8 cellular contexts compared by ENCODE assay signal in the genomic region with DNA sequence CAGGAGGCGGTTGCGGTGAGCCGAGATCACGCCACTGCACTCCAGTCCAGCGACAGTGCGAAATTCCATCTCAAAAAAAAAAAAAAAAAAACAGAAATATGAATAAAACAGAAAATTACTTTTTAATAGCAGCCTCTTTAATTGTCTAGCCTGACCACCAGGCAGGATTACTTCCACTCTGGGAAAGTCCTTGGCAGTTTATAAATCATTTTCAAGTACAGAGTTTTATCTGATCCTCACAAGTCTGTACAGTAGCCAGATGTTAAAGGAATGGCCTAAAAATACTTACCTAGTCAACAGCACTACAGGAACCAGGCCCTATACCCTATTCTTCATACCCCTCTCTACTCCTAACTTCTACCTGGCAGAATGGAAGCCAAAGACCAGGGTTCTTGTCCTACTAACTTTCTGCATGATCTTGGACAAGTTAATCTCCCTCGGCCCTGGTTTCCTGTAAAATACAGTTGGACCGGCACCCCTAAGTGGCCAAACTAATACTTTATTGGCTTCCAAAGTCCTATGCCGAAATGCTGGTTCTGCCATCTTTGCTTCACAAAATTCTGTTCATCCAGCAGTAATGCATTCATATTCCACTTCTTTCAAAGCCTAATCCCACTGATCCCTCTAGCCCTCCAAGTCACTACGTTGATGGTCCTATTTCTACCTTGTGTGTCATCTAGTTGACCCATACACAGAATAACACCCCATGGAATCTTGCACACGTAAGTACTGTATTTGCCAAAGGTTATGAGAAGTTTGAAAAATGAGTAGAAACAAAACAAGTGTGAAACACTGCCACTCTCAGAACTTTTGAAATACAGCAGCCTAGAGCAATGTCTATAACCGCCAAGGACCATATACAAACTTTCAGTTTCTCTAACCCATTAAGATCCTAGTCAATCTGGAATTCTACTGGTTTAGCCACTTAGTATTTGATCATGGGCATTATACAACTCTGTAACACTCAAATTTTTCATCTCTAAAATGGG. TPM values are rescaled to one million over a fixed set of nuclear protein-coding genes. Genes with fewer than 3 reads are reported as not detected.
A peak's percentile ranks its signal among the peaks of the same experiment; 100 is the strongest.
DNase-seq lines count a peak whose midpoint lies in the region; ATAC-seq, FAIRE-seq and TF ChIP-seq lines count a peak whose summit lies in the region.

No MANE protein-coding gene starts in this region.

- H3K27me3 ChIP-seq in keratinocyte (ENCODE audit: control insufficient read depth, extremely low read depth, insufficient read depth, low read length) (no peaks in the 10 kb centered on the region), thoracic aorta (replicated peaks; ENCODE audit: insufficient read depth) (no peaks in the 10 kb centered on the region)

- H2AFZ ChIP-seq in keratinocyte (ENCODE audit: control insufficient read depth, low read length), result no peak overlapping the region

- peaks cover 26% of the 10 kb centered on the region for H3K4me1 ChIP-seq in keratinocyte (ENCODE audit: control insufficient read depth, extremely low read depth, insufficient read depth, low read length)
- H3K4me1 ChIP-seq in thoracic aorta (ENCODE audit: control insufficient read depth in 1 of 2, low read depth in 2 of 2), result peaks cover 27 to 45% of the 10 kb centered on the region in 2 donors

- no peak for ATAC-seq in activated CD8-positive, alpha-beta memory T cell treated with anti-CD3 and anti-CD28 coated beads, Interleukin-2, amount 10 ng/mL, durations not matched to agents 7 days and 5 days
- no peak for ATAC-seq in thoracic aorta (ENCODE audit: insufficient number of reproducible peaks, low FRiP score, low read depth)
- ATAC-seq in GM21825 (IDR thresholded peaks at IDR 0.05; ENCODE audit: unreplicated experiment), result no peak

- peak overlapping the region; percentile 99 for H3K9ac ChIP-seq in keratinocyte (ENCODE audit: control insufficient read depth, extremely low read depth, insufficient read depth, low read length)

- H3K36me3 ChIP-seq in keratinocyte (ENCODE audit: control insufficient read depth in 2 of 2, extremely low read depth in 1 of 2, insufficient read depth in 2 of 2, low read length in 2 of 2) (peaks cover 3 to 30% of the 10 kb centered on the region in 2 experiments), thoracic aorta (peaks cover 7% of the 10 kb centered on the region)

- no peaks in the 10 kb centered on the region for H3K9me3 ChIP-seq in keratinocyte (ENCODE audit: control insufficient read depth, low read depth, low read length)
- no peaks in the 10 kb centered on the region for H3K9me3 ChIP-seq in thoracic aorta

- H3K9me3 Mint-ChIP-seq in activated CD8-positive, alpha-beta memory T cell treated with anti-CD3 and anti-CD28 coated beads, Interleukin-2, amount 10 ng/mL, durations not matched to agents 7 days and 5 days (ENCODE audit: low read depth), result no peaks in the 10 kb centered on the region
- H3K9me3 Mint-ChIP-seq in activated naive CD8-positive, alpha-beta T cell treated with anti-CD3 and anti-CD28 coated beads for 36 hours, result no peaks in the 10 kb centered on the region

- no peak for FAIRE-seq in keratinocyte (lab: Jason Lieb, UNC)

- H3K4me2 ChIP-seq in keratinocyte (ENCODE audit: control insufficient read depth, extremely low read depth, insufficient read depth, low read depth, low read length), result peak overlapping the region; percentile 97

- peak overlapping the region; percentile 94 for H3K27ac ChIP-seq in keratinocyte (ENCODE audit: control insufficient read depth, insufficient read depth, low read length)
- H3K27ac ChIP-seq in thoracic aorta, result peak overlapping the region; percentile 81 to 88

- dilution Hi-C loops in keratinocyte (cut with MboI; ENCODE audit: extremely low pct_ligation_motif_present, low sequenced_read_pairs), result no loop called here

- H3K4me1 Mint-ChIP-seq in activated CD8-positive, alpha-beta memory T cell treated with anti-CD3 and anti-CD28 coated beads, Interleukin-2, amount 10 ng/mL, durations not matched to agents 7 days and 5 days, result peaks cover 57% of the 10 kb centered on the region
- H3K4me1 Mint-ChIP-seq in activated naive CD8-positive, alpha-beta T cell treated with anti-CD3 and anti-CD28 coated beads for 36 hours, result peaks cover 51% of the 10 kb centered on the region

- peak overlapping the region; percentile 98 for H3K27ac Mint-ChIP-seq in activated CD8-positive, alpha-beta memory T cell treated with anti-CD3 and anti-CD28 coated beads, Interleukin-2, amount 10 ng/mL, durations not matched to agents 7 days and 5 days
- peak overlapping the region; percentile 98 for H3K27ac Mint-ChIP-seq in activated naive CD8-positive, alpha-beta T cell treated with anti-CD3 and anti-CD28 coated beads for 36 hours

- H4K20me1 ChIP-seq in keratinocyte (ENCODE audit: control insufficient read depth, extremely low read depth, insufficient read depth, low read length), result peaks cover 50% of the 10 kb centered on the region

- H3K9me1 ChIP-seq in keratinocyte (ENCODE audit: control insufficient read depth, extremely low read depth, insufficient read depth, low read length), result peaks cover 4% of the 10 kb centered on the region

- peak overlapping the region; percentile 95 for H3K4me3 Mint-ChIP-seq in activated CD8-positive, alpha-beta memory T cell treated with anti-CD3 and anti-CD28 coated beads, Interleukin-2, amount 10 ng/mL, durations not matched to agents 7 days and 5 days
- peak overlapping the region; percentile 94 for H3K4me3 Mint-ChIP-seq in activated naive CD8-positive, alpha-beta T cell treated with anti-CD3 and anti-CD28 coated beads for 36 hours

- TF ChIP-seq CTCF in keratinocyte (optimal IDR thresholded peaks at IDR 0.05 in 1 of 3, IDR thresholded peaks at IDR 0.05 in 1 of 3, conservative IDR thresholded peaks at IDR 0.05 in 1 of 3; ENCODE audit: extremely low read depth in 1 of 3, insufficient read depth in 2 of 3, low read length in 3 of 3) (no peak), thoracic aorta (IDR thresholded peaks at IDR 0.05) (no peak)

- CTCF ChIA-PET in activated CD8-positive, alpha-beta memory T cell treated with anti-CD3 and anti-CD28 coated beads, Interleukin-2, amount 10 ng/mL, durations not matched to agents 7 days and 5 days (lab: Charles Lee), result interaction anchor here (1.8 kb wide), 1 partner anchor 19 kb away, joined by 6 read pairs; no protein-coding TSS in a partner anchor

- no peak for DNase-seq in activated CD8-positive, alpha-beta memory T cell treated with anti-CD3 and anti-CD28 coated beads, Interleukin-2, amount 10 ng/mL, durations not matched to agents 7 days and 5 days
- DNase-seq in activated CD8-positive, alpha-beta memory T cell treated with anti-CD3 and anti-CD28 coated beads, Interleukin-2, amount 50 U/mL, for 4 hours, result no peak
- DNase-seq in activated naive CD8-positive, alpha-beta T cell treated with anti-CD3 and anti-CD28 coated beads for 36 hours, result no peak
- DNase-seq in keratinocyte (ENCODE audit: low read depth, low spot score) (no peak), thoracic aorta (ENCODE audit: low spot score) (no peak), COR-L47 (lab: John Stamatoyannopoulos, UW) (no peak)
- no peak for DNase-seq in stimulated activated CD4-positive, alpha-beta T cell treated with anti-CD3 and anti-CD28 coated beads, Interleukin-12 subunit alpha, Interleukin-12 subunit beta, amount 100 ng/mL, for 4 hours

- peaks cover 67% of the 10 kb centered on the region for H3K79me2 ChIP-seq in keratinocyte (ENCODE audit: control insufficient read depth, insufficient read depth, low read length)

- peaks cover 44% of the 10 kb centered on the region for H3K36me3 Mint-ChIP-seq in activated CD8-positive, alpha-beta memory T cell treated with anti-CD3 and anti-CD28 coated beads, Interleukin-2, amount 10 ng/mL, durations not matched to agents 7 days and 5 days
- H3K36me3 Mint-ChIP-seq in activated naive CD8-positive, alpha-beta T cell treated with anti-CD3 and anti-CD28 coated beads for 36 hours, result peaks cover 56% of the 10 kb centered on the region

- no peaks in the 10 kb centered on the region for H3K27me3 Mint-ChIP-seq in activated CD8-positive, alpha-beta memory T cell treated with anti-CD3 and anti-CD28 coated beads, Interleukin-2, amount 10 ng/mL, durations not matched to agents 7 days and 5 days
- H3K27me3 Mint-ChIP-seq in activated naive CD8-positive, alpha-beta T cell treated with anti-CD3 and anti-CD28 coated beads for 36 hours, result no peaks in the 10 kb centered on the region

- H3K4me3 ChIP-seq in keratinocyte (ENCODE audit: control insufficient read depth in 2 of 3, extremely low read depth in 1 of 3, insufficient read depth in 2 of 3, low read depth in 1 of 3, low read length in 3 of 3) (peak overlapping the region; percentile 90 to 99 (median 98)), thoracic aorta (peak overlapping the region; percentile 90)

RNA-seq across cellular contexts. Expression of a gene that starts 1.7 kb away (rescaled TPM):
- total RNA-seq in activated CD8-positive, alpha-beta memory T cell treated with anti-CD3 and anti-CD28 coated beads, Interleukin-2, amount 10 ng/mL, durations not matched to agents 7 days and 5 days, result 100 to 1,000 TPM in 1 of 2 experiments, 10 to 100 TPM in 1; 87.7 to 106 TPM
- total RNA-seq in activated naive CD8-positive, alpha-beta T cell treated with anti-CD3 and anti-CD28 coated beads for 36 hours, result 100 to 1,000 TPM; 177 to 179 TPM
- 78.8 to 131 TPM (median 95.2 TPM) in 3 replicates for polyA plus RNA-seq in keratinocyte
- polyA plus RNA-seq in keratinocyte (2011; ENCODE audit: low read depth), result 331 TPM
- 94.1 and 149 TPM in 2 replicates for polyA plus RNA-seq in keratinocyte (2011; cell fraction: cytosol; rRNA removed)
- 52.4 and 72.8 TPM in 2 replicates for polyA plus RNA-seq in keratinocyte (2011; cell fraction: nucleus; rRNA removed)
- 115 and 164 TPM in 2 replicates for polyA plus RNA-seq in keratinocyte (2012; ENCODE audit: low replicate concordance)
- polyA minus RNA-seq in keratinocyte, result 9.2 to 29.5 TPM (median 24.8 TPM) in 3 replicates
- 56.8 TPM for polyA minus RNA-seq in keratinocyte (2011; cell fraction: cytosol; rRNA and poly(A)+ RNA removed)
- 9.9 and 19.2 TPM in 2 replicates for polyA minus RNA-seq in keratinocyte (2011; cell fraction: nucleus; rRNA and poly(A)+ RNA removed)
- total RNA-seq in thoracic aorta, result 10 to 100 TPM; 24.6 to 35.8 TPM
